ENCODE assay signal across 15 cellular contexts in genomic region chr6:169568314-169569087, GRCh38.
DNase-seq lines count a peak whose midpoint lies in the region; ATAC-seq and TF ChIP-seq lines count a peak whose summit lies in the region.
"Had no signal": no experiment of that assay in that cellular context is flagged by ENCODE, and none has a peak within 500 bp of the region (broad histone marks: within the 10 kb centered on the region; RNA-seq: fewer than 3 reads in every experiment).

No MANE protein-coding gene starts in this region.

- H4K20me1 ChIP-seq in BLaER1 treated with 17β-estradiol and CSF1 and Interleukin-3, amounts not matched to agents 10 nM and 100 nM, result no peaks in the 10 kb centered on the region

- ATAC-seq in GM18909 (IDR thresholded peaks at IDR 0.05; ENCODE audit: poor library complexity, unreplicated experiment) (peak; percentile 58), HG02870 (IDR thresholded peaks at IDR 0.05; ENCODE audit: unreplicated experiment) (peak; percentile 50), HG03439 (IDR thresholded peaks at IDR 0.05; ENCODE audit: unreplicated experiment) (no peak)
- ATAC-seq: K562 had no signal

- no peaks in the 10 kb centered on the region for H3K27me3 Mint-ChIP-seq in activated CD4-positive, alpha-beta memory T cell treated with anti-CD3 and anti-CD28 coated beads, Interleukin-2, amount 10 ng/mL, durations not matched to agents 7 days and 5 days

- H3K9me3 Mint-ChIP-seq in activated CD4-positive, alpha-beta memory T cell treated with anti-CD3 and anti-CD28 coated beads, Interleukin-2, amount 10 ng/mL, durations not matched to agents 7 days and 5 days, result no peaks in the 10 kb centered on the region

- H3K4me3 Mint-ChIP-seq in activated CD4-positive, alpha-beta memory T cell treated with anti-CD3 and anti-CD28 coated beads, Interleukin-2, amount 10 ng/mL, durations not matched to agents 7 days and 5 days, result no peak overlapping the region

- H3K9me3 ChIP-seq in BLaER1 treated with 17β-estradiol and CSF1 and Interleukin-3, amounts not matched to agents 10 nM and 100 nM (replicated peaks in 1 of 11), result no peaks in the 10 kb centered on the region
- H3K9me3 ChIP-seq in WERI-Rb-1 (ENCODE audit: severe bottlenecking), result no peaks in the 10 kb centered on the region

- H3K4me1 Mint-ChIP-seq in activated CD4-positive, alpha-beta memory T cell treated with anti-CD3 and anti-CD28 coated beads, Interleukin-2, amount 10 ng/mL, durations not matched to agents 7 days and 5 days, result peaks cover 7% of the 10 kb centered on the region

- CTCF ChIA-PET in activated CD4-positive, alpha-beta memory T cell treated with anti-CD3 and anti-CD28 coated beads, Interleukin-2, amount 10 ng/mL, durations not matched to agents 7 days and 5 days (lab: Charles Lee), result no interaction called here

- TF ChIP-seq CTCF in WERI-Rb-1 (IDR thresholded peaks at IDR 0.05; ENCODE audit: low read depth, low read length), result no peak

- POLR2A ChIA-PET in activated CD4-positive, alpha-beta memory T cell treated with anti-CD3 and anti-CD28 coated beads, Interleukin-2, amount 10 ng/mL, durations not matched to agents 7 days and 5 days (lab: Charles Lee), result interaction anchor here (1.3 kb wide), 1 partner anchor 134 kb away, joined by 6 read pairs; the partner anchor contains the start of genes C6orf120 and WDR27

- H3K27ac Mint-ChIP-seq in activated CD4-positive, alpha-beta memory T cell treated with anti-CD3 and anti-CD28 coated beads, Interleukin-2, amount 10 ng/mL, durations not matched to agents 7 days and 5 days, result no peak overlapping the region

- no peak overlapping the region for H3K4me3 ChIP-seq in BLaER1 treated with 17β-estradiol and CSF1 and Interleukin-3, amounts not matched to agents 10 nM and 100 nM
- no peak overlapping the region for H3K4me3 ChIP-seq in WERI-Rb-1 (ENCODE audit: low read depth, low read length)
- H3K4me3 ChIP-seq: K562 had no signal

- peaks cover 0 to 22% (median 20%) of the 10 kb centered on the region in 10 experiments; a peak in 16 of 20 replicates for H3K4me1 ChIP-seq in BLaER1 treated with 17β-estradiol and CSF1 and Interleukin-3, amounts not matched to agents 10 nM and 100 nM

- H3K27ac ChIP-seq in BLaER1 treated with 17β-estradiol and CSF1 and Interleukin-3, amounts not matched to agents 10 nM and 100 nM, result peak overlapping the region in 1 of 11 experiments; percentile 11; a peak in 1 of 22 replicates
- peak overlapping the region; percentile 26; the same call in 1 of the 2 replicates for H3K27ac ChIP-seq in WERI-Rb-1
- H3K27ac ChIP-seq: RWPE1, VCaP had no signal

- H3K9ac ChIP-seq in BLaER1 treated with 17β-estradiol and CSF1 and Interleukin-3, amounts not matched to agents 10 nM and 100 nM, result no peak overlapping the region

- H3K4me2 ChIP-seq in BLaER1 treated with 17β-estradiol and CSF1 and Interleukin-3, amounts not matched to agents 10 nM and 100 nM, result peak overlapping the region in 10 of 11 experiments; percentile 3 to 65 (median 54); a peak in 17 of 22 replicates

- no peaks in the 10 kb centered on the region for H3K36me3 Mint-ChIP-seq in activated CD4-positive, alpha-beta memory T cell treated with anti-CD3 and anti-CD28 coated beads, Interleukin-2, amount 10 ng/mL, durations not matched to agents 7 days and 5 days (ENCODE audit: low read depth)

- no peak for DNase-seq in WERI-Rb-1
- DNase-seq in NCI-H1417 (lab: John Stamatoyannopoulos, UW), result no peak
- no peak for DNase-seq in SW480 (ENCODE audit: low spot score)
- DNase-seq in activated CD4-positive, alpha-beta memory T cell treated with anti-CD3 and anti-CD28 coated beads, Interleukin-2, amount 10 ng/mL, durations not matched to agents 7 days and 5 days, result no peak
- DNase-seq: COR-L47, foreskin fibroblast, NCI-H1105, NCI-H2171 treated with DMSO at 0.1 percent for 48 hours had no signal

- no peaks in the 10 kb centered on the region for H3K27me3 ChIP-seq in BLaER1 treated with 17β-estradiol and CSF1 and Interleukin-3, amounts not matched to agents 10 nM and 100 nM
- no peaks in the 10 kb centered on the region for H3K27me3 ChIP-seq in WERI-Rb-1 (ENCODE audit: insufficient read depth, low read depth, severe bottlenecking)

- H3K36me3 ChIP-seq in BLaER1 treated with 17β-estradiol and CSF1 and Interleukin-3, amounts not matched to agents 10 nM and 100 nM, result peaks cover 0 to 4% (median 0%) of the 10 kb centered on the region in 11 experiments; a peak in 3 of 22 replicates
- no peaks in the 10 kb centered on the region for H3K36me3 ChIP-seq in WERI-Rb-1
